18 cellular contexts compared by ENCODE assay signal in genomic region chr3:23017800-23018199, GRCh38.
A peak's percentile ranks its signal among the peaks of the same experiment; 100 is the strongest.
DNase-seq lines count a peak whose midpoint lies in the region; ATAC-seq and TF ChIP-seq lines count a peak whose summit lies in the region.
"Had no signal": no experiment of that assay in that cellular context is flagged by ENCODE, and none has a peak within 500 bp of the region (broad histone marks: within the 10 kb centered on the region; RNA-seq: fewer than 3 reads in every experiment).

No MANE protein-coding gene starts in this region.

- 61 to 79% (median 62%) methylated on average over 1 of the region's 1 CpG for WGBS in heart left ventricle, 4 donors

- ATAC-seq in Right ventricle myocardium inferior (peak; percentile 54), heart left ventricle (no peak), SK-N-SH treated with all-trans-retinoic acid at 6 μM for 48 hours (peak; percentile 40)
- ATAC-seq: activated CD8-positive, alpha-beta T cell treated with anti-CD3 and anti-CD28 coated beads for 36 hours had no signal

- no peaks in the 10 kb centered on the region for H3K27me3 ChIP-seq in heart left ventricle
- no peaks in the 10 kb centered on the region for H3K27me3 ChIP-seq in osteoblast (ENCODE audit: insufficient read depth, low read length)

- H3K4me3 ChIP-seq in heart left ventricle, result no peak overlapping the region
- no peak overlapping the region for H3K4me3 ChIP-seq in fibroblast of pulmonary artery (replicated peaks; ENCODE audit: low read depth, low read length)
- no peak overlapping the region for H3K4me3 ChIP-seq in osteoblast (ENCODE audit: insufficient read depth, low read length)

- H3K79me2 ChIP-seq in osteoblast (ENCODE audit: insufficient read depth, low read length), result no peaks in the 10 kb centered on the region
- H3K79me2 ChIP-seq: parathyroid adenoma had no signal

- no peaks in the 10 kb centered on the region for H3K36me3 ChIP-seq in heart left ventricle
- H3K36me3 ChIP-seq in osteoblast (ENCODE audit: insufficient read depth, low read length), result no peaks in the 10 kb centered on the region

- intact Hi-C loops in Right ventricle myocardium inferior (cut with DNase I) (no loop called here), heart left ventricle (cut with DNase I) (no loop called here), posterior vena cava (cut with DNase I) (no loop called here)

- in situ Hi-C loops in KBM-7 (cut with MboI; ENCODE audit: low pct_unique_long_range_greater_than_20kb, low sequenced_read_pairs), result no loop called here

- H3K9me3 ChIP-seq in heart left ventricle (peaks cover 0 to 11% (median 0%) of the 10 kb centered on the region in 12 donors), osteoblast (ENCODE audit: low read depth, low read length) (no peaks in the 10 kb centered on the region)

- TF ChIP-seq POLR2A in heart left ventricle (IDR thresholded peaks at IDR 0.05), result no peak

- no peak overlapping the region for H3K4me2 ChIP-seq in osteoblast (ENCODE audit: insufficient read depth, low read length)

- no peak for TF ChIP-seq CTCF in heart left ventricle (IDR thresholded peaks at IDR 0.05)
- TF ChIP-seq CTCF in fibroblast of pulmonary artery (IDR thresholded peaks at IDR 0.05; ENCODE audit: low read length, missing control alignments), result no peak
- no peak for TF ChIP-seq CTCF in osteoblast (IDR thresholded peaks at IDR 0.05; ENCODE audit: extremely low read depth, low read depth, low read length)

- H4K20me1 ChIP-seq in osteoblast (ENCODE audit: insufficient read depth, low read length), result no peaks in the 10 kb centered on the region

- H3K27ac ChIP-seq in heart left ventricle (no peak overlapping the region), osteoblast (ENCODE audit: low read depth, low read length) (no peak overlapping the region)
- H3K27ac ChIP-seq: parathyroid adenoma had no signal

- H3K4me1 ChIP-seq in heart left ventricle (peaks cover 0 to 19% (median 0%) of the 10 kb centered on the region in 12 donors), osteoblast (ENCODE audit: insufficient read depth, low read length) (no peaks in the 10 kb centered on the region)
- H3K4me1 ChIP-seq: parathyroid adenoma had no signal

- DNase-seq in Right ventricle myocardium inferior (ENCODE audit: missing footprints), result no peak
- no peak for DNase-seq in heart left ventricle
- peak; percentile 28 for DNase-seq in fibroblast of pulmonary artery (ENCODE audit: low read depth)
- peak; percentile 43 for DNase-seq in superior temporal gyrus (ENCODE audit: extremely low spot score)
- no peak for DNase-seq in posterior vena cava (ENCODE audit: low spot score)
- DNase-seq in osteoblast (ENCODE audit: insufficient read length, low spot score, missing footprints), result no peak
- DNase-seq in KBM-7, result no peak
- DNase-seq: activated CD8-positive, alpha-beta T cell treated with anti-CD3 and anti-CD28 coated beads for 36 hours; activated naive CD4-positive, alpha-beta T cell; cerebellar nuclear complex; H7; midbrain; NCI-H1930; NCI-H748 treated with DMSO at 0.1 percent for 48 hours; SHP77; substantia nigra had no signal

- H2AFZ ChIP-seq in osteoblast (ENCODE audit: low read length), result no peak overlapping the region
- H2AFZ ChIP-seq: parathyroid adenoma had no signal

TF ChIP-seq in SK-N-SH treated with all-trans-retinoic acid at 6 μM for 48 hours, 23 proteins besides CTCF, POLR2A, EP300 and RAD21:
- no peak for TF ChIP-seq GLIS3 (CRISPR knock-in tag; IDR thresholded peaks at IDR 0.05)
- TF ChIP-seq ISL1 (CRISPR knock-in tag; IDR thresholded peaks at IDR 0.05), result no peak
- TF ChIP-seq ZFP30 (CRISPR knock-in tag; IDR thresholded peaks at IDR 0.05), result no peak
- no peak for TF ChIP-seq TSHZ2 (CRISPR knock-in tag; IDR thresholded peaks at IDR 0.05)
- no peak for TF ChIP-seq CREB5 (CRISPR knock-in tag; IDR thresholded peaks at IDR 0.05; ENCODE audit: low read depth)
- no peak for TF ChIP-seq RARB (CRISPR knock-in tag; IDR thresholded peaks at IDR 0.05)
- TF ChIP-seq CSDC2 (CRISPR knock-in tag; IDR thresholded peaks at IDR 0.05), result no peak
- no peak for TF ChIP-seq ZNF70 (CRISPR knock-in tag; IDR thresholded peaks at IDR 0.05)
- no peak for TF ChIP-seq CSRNP3 (CRISPR knock-in tag; IDR thresholded peaks at IDR 0.05)

Comparison
In these comparisons a context has a peak if more than half of its experiments do, and no peak if none do; other contexts are left out.
1. ATAC-seq: peak in Right ventricle myocardium inferior (single experiment) and SK-N-SH treated with all-trans-retinoic acid at 6 μM for 48 hours (single experiment); none in heart left ventricle (0 of 4).
2. DNase-seq: peak in fibroblast of pulmonary artery (single experiment) and superior temporal gyrus (single experiment); none in Right ventricle myocardium inferior (single experiment), heart left ventricle (0 of 5), posterior vena cava (single experiment), osteoblast (single experiment) and KBM-7 (single experiment).